ENCODE assay signal across 1 cellular context in genomic region chr12:106022568-106023012, GRCh38.
TF ChIP-seq lines count a peak whose summit lies in the region.

No MANE protein-coding gene starts in this region.

TF ChIP-seq in GM23338, 12 proteins besides CTCF, POLR2A, EP300 and RAD21 (continued from another document):
- no peak for TF ChIP-seq ZNF462 (CRISPR knock-in tag; IDR thresholded peaks at IDR 0.05)
- no peak for TF ChIP-seq POLR2AphosphoS5 (IDR thresholded peaks at IDR 0.05; ENCODE audit: low read depth)
- TF ChIP-seq ETS1 (IDR thresholded peaks at IDR 0.05) = no peak
- TF ChIP-seq EZH2 (IDR thresholded peaks at IDR 0.05; ENCODE audit: low read depth, unreplicated experiment) = no peak
- no peak for TF ChIP-seq CREB1 (CRISPR knock-in tag; IDR thresholded peaks at IDR 0.05; ENCODE audit: low read depth)
- no peak for TF ChIP-seq ZNF114 (CRISPR knock-in tag; IDR thresholded peaks at IDR 0.05)
- TF ChIP-seq REST (IDR thresholded peaks at IDR 0.05; ENCODE audit: unreplicated experiment) = no peak
